In the genomic region with DNA sequence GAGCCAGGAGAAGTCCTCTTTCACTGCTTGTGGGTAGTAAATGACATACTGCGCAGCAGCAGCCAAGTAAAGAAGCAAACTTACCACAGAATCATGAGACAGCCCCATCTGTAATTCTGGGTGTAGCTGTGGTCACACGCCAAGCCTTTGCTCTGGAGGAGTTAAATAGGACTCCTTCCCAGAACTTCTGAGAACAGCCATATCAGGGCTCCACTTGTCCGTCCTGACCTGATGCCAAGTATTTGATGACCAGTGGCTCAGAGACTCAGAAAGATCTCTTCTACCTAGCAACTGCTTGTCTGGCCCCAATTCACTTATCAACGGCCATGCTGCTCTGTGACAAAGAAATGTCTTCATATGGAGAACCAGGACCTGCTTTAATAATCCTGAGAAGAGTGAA, we compare ENCODE assay signal across 1 cellular context.
TF ChIP-seq lines count a peak whose summit lies in the region.

No MANE protein-coding gene starts in this region.

TF ChIP-seq in K562, 482 proteins besides CTCF, POLR2A, EP300 and RAD21 (continued from another document and continues in another):
- TF ChIP-seq, protein P1, sequence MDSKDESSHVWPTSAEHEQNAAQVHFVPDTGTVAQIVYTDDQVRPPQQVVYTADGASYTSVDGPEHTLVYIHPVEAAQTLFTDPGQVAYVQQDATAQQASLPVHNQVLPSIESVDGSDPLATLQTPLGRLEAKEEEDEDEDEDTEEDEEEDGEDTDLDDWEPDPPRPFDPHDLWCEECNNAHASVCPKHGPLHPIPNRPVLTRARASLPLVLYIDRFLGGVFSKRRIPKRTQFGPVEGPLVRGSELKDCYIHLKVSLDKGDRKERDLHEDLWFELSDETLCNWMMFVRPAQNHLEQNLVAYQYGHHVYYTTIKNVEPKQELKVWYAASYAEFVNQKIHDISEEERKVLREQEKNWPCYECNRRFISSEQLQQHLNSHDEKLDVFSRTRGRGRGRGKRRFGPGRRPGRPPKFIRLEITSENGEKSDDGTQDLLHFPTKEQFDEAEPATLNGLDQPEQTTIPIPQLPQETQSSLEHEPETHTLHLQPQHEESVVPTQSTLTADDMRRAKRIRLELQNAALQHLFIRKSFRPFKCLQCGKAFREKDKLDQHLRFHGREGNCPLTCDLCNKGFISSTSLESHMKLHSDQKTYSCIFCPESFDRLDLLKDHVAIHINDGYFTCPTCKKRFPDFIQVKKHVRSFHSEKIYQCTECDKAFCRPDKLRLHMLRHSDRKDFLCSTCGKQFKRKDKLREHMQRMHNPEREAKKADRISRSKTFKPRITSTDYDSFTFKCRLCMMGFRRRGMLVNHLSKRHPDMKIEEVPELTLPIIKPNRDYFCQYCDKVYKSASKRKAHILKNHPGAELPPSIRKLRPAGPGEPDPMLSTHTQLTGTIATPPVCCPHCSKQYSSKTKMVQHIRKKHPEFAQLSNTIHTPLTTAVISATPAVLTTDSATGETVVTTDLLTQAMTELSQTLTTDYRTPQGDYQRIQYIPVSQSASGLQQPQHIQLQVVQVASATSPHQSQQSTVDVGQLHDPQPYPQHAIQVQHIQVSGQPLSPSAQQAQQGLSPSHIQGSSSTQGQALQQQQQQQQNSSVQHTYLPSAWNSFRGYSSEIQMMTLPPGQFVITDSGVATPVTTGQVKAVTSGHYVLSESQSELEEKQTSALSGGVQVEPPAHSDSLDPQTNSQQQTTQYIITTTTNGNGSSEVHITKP (IDR thresholded peaks at IDR 0.05; ENCODE audit: partially characterized antibody): peak; percentile 11
- TF ChIP-seq, protein P2, sequence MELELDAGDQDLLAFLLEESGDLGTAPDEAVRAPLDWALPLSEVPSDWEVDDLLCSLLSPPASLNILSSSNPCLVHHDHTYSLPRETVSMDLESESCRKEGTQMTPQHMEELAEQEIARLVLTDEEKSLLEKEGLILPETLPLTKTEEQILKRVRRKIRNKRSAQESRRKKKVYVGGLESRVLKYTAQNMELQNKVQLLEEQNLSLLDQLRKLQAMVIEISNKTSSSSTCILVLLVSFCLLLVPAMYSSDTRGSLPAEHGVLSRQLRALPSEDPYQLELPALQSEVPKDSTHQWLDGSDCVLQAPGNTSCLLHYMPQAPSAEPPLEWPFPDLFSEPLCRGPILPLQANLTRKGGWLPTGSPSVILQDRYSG (tag; conservative IDR thresholded peaks at IDR 0.05; ENCODE audit: low read depth): 0 out of 2 replicates have a peak, but pooled peaks have one; percentile 18
- TF ChIP-seq FOXK1 (CRISPR knock-in tag; IDR thresholded peaks at IDR 0.05; ENCODE audit: borderline replicate concordance) (no peak), ZNF311 (CRISPR knock-in tag; IDR thresholded peaks at IDR 0.05) (no peak), SRSF3 (IDR thresholded peaks at IDR 0.05; ENCODE audit: insufficient read depth, low read length) (no peak), FOXJ2 (tag; IDR thresholded peaks at IDR 0.05) (peak; percentile 50; the same call in 1 of the 2 replicates), BRD9 (IDR thresholded peaks at IDR 0.05; ENCODE audit: low read depth, partially characterized antibody) (no peak), ZNF57 (CRISPR knock-in tag; IDR thresholded peaks at IDR 0.05) (0 out of 2 replicates have a peak, but pooled peaks have one; percentile 15), KDM1A (IDR thresholded peaks at IDR 0.05) (peak in 1 of 2 experiments; percentile 23; a peak in 1 of 4 replicates), ZNF217 (CRISPR knock-in tag; IDR thresholded peaks at IDR 0.05) (no peak), FOXK2 (conservative IDR thresholded peaks at IDR 0.05 in 1 of 2, IDR thresholded peaks at IDR 0.05 in 1 of 2; ENCODE audit: low read depth in 2 of 2) (0 out of 4 replicates have a peak, but pooled peaks of 1 of the 2 experiments have one; percentile 37), KLF6 (CRISPR knock-in tag; IDR thresholded peaks at IDR 0.05; ENCODE audit: borderline replicate concordance) (no peak; the same call in 1 of the 2 replicates), JUN (IDR thresholded peaks at IDR 0.05; ENCODE audit: borderline replicate concordance, low read depth, low read length) (no peak), JUN (CRISPR knock-in tag; IDR thresholded peaks at IDR 0.05; ENCODE audit: borderline replicate concordance) (no peak), CBFA2T3 (IDR thresholded peaks at IDR 0.05) (peak; percentile 80), RBM14 (IDR thresholded peaks at IDR 0.05; ENCODE audit: borderline replicate concordance, insufficient read depth, low read depth, low read length) (no peak), SRSF9 (IDR thresholded peaks at IDR 0.05; ENCODE audit: borderline replicate concordance, low read depth, low read length) (no peak), HEY1 (CRISPR knock-in tag; IDR thresholded peaks at IDR 0.05; ENCODE audit: borderline replicate concordance) (no peak), GABPB2 (CRISPR knock-in tag; conservative IDR thresholded peaks at IDR 0.05) (no peak), ARID2 (IDR thresholded peaks at IDR 0.05) (no peak), ZKSCAN8 (CRISPR knock-in tag; IDR thresholded peaks at IDR 0.05) (no peak), NFE2L1 (tag; IDR thresholded peaks at IDR 0.05; ENCODE audit: borderline replicate concordance, low read depth) (no peak), ZNF589 (CRISPR knock-in tag; IDR thresholded peaks at IDR 0.05; ENCODE audit: low read depth) (0 out of 2 replicates have a peak, but pooled peaks have one; percentile 4), SMARCB1 (IDR thresholded peaks at IDR 0.05; ENCODE audit: insufficient read length, low read depth) (no peak), ADNP (tag; IDR thresholded peaks at IDR 0.05) (0 out of 2 replicates have a peak, but pooled peaks have one; percentile 37), PHF21A (IDR thresholded peaks at IDR 0.05; ENCODE audit: borderline replicate concordance, low read depth) (no peak), MYNN (IDR thresholded peaks at IDR 0.05) (0 out of 2 replicates have a peak, but pooled peaks have one; percentile 18), MYNN (CRISPR knock-in tag; IDR thresholded peaks at IDR 0.05) (no peak), ZBTB8A (IDR thresholded peaks at IDR 0.05; ENCODE audit: partially characterized antibody) (no peak), HDAC3 (IDR thresholded peaks at IDR 0.05; ENCODE audit: borderline replicate concordance, partially characterized antibody) (no peak), KDM5B (IDR thresholded peaks at IDR 0.05; ENCODE audit: insufficient replicate concordance, low read depth, low read length) (no peak), EHMT2 (IDR thresholded peaks at IDR 0.05) (peak; percentile 34; the same call in 1 of the 2 replicates), TOE1 (IDR thresholded peaks at IDR 0.05; ENCODE audit: borderline replicate concordance) (peak; percentile 35; the same call in 1 of the 2 replicates), TOE1 (CRISPR knock-in tag; IDR thresholded peaks at IDR 0.05; ENCODE audit: borderline replicate concordance, low read depth) (no peak)
- TF ChIP-seq, protein P3, sequence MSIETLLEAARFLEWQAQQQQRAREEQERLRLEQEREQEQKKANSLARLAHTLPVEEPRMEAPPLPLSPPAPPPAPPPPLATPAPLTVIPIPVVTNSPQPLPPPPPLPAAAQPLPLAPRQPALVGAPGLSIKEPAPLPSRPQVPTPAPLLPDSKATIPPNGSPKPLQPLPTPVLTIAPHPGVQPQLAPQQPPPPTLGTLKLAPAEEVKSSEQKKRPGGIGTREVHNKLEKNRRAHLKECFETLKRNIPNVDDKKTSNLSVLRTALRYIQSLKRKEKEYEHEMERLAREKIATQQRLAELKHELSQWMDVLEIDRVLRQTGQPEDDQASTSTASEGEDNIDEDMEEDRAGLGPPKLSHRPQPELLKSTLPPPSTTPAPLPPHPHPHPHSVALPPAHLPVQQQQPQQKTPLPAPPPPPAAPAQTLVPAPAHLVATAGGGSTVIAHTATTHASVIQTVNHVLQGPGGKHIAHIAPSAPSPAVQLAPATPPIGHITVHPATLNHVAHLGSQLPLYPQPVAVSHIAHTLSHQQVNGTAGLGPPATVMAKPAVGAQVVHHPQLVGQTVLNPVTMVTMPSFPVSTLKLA (conservative IDR thresholded peaks at IDR 0.05): peak in 1 of 2 experiments; percentile 24; a peak in 2 of 4 replicates
- TF ChIP-seq, protein P4, sequence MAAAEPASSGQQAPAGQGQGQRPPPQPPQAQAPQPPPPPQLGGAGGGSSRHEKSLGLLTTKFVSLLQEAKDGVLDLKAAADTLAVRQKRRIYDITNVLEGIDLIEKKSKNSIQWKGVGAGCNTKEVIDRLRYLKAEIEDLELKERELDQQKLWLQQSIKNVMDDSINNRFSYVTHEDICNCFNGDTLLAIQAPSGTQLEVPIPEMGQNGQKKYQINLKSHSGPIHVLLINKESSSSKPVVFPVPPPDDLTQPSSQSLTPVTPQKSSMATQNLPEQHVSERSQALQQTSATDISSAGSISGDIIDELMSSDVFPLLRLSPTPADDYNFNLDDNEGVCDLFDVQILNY (CRISPR knock-in tag; IDR thresholded peaks at IDR 0.05): no peak
- TF ChIP-seq, protein P5, sequence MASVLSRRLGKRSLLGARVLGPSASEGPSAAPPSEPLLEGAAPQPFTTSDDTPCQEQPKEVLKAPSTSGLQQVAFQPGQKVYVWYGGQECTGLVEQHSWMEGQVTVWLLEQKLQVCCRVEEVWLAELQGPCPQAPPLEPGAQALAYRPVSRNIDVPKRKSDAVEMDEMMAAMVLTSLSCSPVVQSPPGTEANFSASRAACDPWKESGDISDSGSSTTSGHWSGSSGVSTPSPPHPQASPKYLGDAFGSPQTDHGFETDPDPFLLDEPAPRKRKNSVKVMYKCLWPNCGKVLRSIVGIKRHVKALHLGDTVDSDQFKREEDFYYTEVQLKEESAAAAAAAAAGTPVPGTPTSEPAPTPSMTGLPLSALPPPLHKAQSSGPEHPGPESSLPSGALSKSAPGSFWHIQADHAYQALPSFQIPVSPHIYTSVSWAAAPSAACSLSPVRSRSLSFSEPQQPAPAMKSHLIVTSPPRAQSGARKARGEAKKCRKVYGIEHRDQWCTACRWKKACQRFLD (CRISPR knock-in tag; IDR thresholded peaks at IDR 0.05): 0 out of 2 replicates have a peak, but pooled peaks have one; percentile 41
- TF ChIP-seq, protein P6, sequence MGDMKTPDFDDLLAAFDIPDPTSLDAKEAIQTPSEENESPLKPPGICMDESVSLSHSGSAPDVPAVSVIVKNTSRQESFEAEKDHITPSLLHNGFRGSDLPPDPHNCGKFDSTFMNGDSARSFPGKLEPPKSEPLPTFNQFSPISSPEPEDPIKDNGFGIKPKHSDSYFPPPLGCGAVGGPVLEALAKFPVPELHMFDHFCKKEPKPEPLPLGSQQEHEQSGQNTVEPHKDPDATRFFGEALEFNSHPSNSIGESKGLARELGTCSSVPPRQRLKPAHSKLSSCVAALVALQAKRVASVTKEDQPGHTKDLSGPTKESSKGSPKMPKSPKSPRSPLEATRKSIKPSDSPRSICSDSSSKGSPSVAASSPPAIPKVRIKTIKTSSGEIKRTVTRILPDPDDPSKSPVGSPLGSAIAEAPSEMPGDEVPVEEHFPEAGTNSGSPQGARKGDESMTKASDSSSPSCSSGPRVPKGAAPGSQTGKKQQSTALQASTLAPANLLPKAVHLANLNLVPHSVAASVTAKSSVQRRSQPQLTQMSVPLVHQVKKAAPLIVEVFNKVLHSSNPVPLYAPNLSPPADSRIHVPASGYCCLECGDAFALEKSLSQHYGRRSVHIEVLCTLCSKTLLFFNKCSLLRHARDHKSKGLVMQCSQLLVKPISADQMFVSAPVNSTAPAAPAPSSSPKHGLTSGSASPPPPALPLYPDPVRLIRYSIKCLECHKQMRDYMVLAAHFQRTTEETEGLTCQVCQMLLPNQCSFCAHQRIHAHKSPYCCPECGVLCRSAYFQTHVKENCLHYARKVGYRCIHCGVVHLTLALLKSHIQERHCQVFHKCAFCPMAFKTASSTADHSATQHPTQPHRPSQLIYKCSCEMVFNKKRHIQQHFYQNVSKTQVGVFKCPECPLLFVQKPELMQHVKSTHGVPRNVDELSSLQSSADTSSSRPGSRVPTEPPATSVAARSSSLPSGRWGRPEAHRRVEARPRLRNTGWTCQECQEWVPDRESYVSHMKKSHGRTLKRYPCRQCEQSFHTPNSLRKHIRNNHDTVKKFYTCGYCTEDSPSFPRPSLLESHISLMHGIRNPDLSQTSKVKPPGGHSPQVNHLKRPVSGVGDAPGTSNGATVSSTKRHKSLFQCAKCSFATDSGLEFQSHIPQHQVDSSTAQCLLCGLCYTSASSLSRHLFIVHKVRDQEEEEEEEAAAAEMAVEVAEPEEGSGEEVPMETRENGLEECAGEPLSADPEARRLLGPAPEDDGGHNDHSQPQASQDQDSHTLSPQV (IDR thresholded peaks at IDR 0.05): 0 out of 2 replicates have a peak, but pooled peaks have one; percentile 48
- TF ChIP-seq, protein P7, sequence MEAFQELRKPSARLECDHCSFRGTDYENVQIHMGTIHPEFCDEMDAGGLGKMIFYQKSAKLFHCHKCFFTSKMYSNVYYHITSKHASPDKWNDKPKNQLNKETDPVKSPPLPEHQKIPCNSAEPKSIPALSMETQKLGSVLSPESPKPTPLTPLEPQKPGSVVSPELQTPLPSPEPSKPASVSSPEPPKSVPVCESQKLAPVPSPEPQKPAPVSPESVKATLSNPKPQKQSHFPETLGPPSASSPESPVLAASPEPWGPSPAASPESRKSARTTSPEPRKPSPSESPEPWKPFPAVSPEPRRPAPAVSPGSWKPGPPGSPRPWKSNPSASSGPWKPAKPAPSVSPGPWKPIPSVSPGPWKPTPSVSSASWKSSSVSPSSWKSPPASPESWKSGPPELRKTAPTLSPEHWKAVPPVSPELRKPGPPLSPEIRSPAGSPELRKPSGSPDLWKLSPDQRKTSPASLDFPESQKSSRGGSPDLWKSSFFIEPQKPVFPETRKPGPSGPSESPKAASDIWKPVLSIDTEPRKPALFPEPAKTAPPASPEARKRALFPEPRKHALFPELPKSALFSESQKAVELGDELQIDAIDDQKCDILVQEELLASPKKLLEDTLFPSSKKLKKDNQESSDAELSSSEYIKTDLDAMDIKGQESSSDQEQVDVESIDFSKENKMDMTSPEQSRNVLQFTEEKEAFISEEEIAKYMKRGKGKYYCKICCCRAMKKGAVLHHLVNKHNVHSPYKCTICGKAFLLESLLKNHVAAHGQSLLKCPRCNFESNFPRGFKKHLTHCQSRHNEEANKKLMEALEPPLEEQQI (IDR thresholded peaks at IDR 0.05): 0 out of 2 replicates have a peak, but pooled peaks have one; percentile 27
- TF ChIP-seq, protein P8, sequence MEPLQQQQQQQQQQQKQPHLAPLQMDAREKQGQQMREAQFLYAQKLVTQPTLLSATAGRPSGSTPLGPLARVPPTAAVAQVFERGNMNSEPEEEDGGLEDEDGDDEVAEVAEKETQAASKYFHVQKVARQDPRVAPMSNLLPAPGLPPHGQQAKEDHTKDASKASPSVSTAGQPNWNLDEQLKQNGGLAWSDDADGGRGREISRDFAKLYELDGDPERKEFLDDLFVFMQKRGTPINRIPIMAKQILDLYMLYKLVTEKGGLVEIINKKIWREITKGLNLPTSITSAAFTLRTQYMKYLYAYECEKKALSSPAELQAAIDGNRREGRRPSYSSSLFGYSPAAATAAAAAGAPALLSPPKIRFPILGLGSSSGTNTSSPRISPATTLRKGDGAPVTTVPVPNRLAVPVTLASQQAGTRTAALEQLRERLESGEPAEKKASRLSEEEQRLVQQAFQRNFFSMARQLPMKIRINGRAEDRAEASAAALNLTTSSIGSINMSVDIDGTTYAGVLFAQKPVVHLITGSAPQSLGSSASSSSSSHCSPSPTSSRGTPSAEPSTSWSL (CRISPR knock-in tag; IDR thresholded peaks at IDR 0.05; ENCODE audit: borderline replicate concordance): no peak
- TF ChIP-seq, protein P9, sequence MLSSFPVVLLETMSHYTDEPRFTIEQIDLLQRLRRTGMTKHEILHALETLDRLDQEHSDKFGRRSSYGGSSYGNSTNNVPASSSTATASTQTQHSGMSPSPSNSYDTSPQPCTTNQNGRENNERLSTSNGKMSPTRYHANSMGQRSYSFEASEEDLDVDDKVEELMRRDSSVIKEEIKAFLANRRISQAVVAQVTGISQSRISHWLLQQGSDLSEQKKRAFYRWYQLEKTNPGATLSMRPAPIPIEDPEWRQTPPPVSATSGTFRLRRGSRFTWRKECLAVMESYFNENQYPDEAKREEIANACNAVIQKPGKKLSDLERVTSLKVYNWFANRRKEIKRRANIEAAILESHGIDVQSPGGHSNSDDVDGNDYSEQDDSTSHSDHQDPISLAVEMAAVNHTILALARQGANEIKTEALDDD (IDR thresholded peaks at IDR 0.05): peak; percentile 91
